In genomic region chr11:77075425-77075905, GRCh38 we compare ENCODE assay signal across 1 cellular context.
TF ChIP-seq lines count a peak whose summit lies in the region.

No MANE protein-coding gene starts in this region.

TF ChIP-seq in HepG2, 621 proteins besides CTCF, POLR2A, EP300 and RAD21:
- TF ChIP-seq PAF1 (CRISPR knock-in tag; IDR thresholded peaks at IDR 0.05) (no peak), TFAP4 (IDR thresholded peaks at IDR 0.05; ENCODE audit: borderline replicate concordance, low read depth) (peak; percentile 40; the same call in 1 of the 2 replicates), TBX2 (CRISPR knock-in tag; IDR thresholded peaks at IDR 0.05; ENCODE audit: borderline replicate concordance) (0 out of 2 replicates have a peak, but pooled peaks have one; percentile 6), DBP (CRISPR knock-in tag; IDR thresholded peaks at IDR 0.05; ENCODE audit: not compliant biosample characterization) (no peak), MIER2 (CRISPR knock-in tag; IDR thresholded peaks at IDR 0.05) (no peak), SIX4 (CRISPR knock-in tag; IDR thresholded peaks at IDR 0.05) (no peak), TBL1XR1 (IDR thresholded peaks at IDR 0.05; ENCODE audit: borderline replicate concordance, low read length, partially characterized antibody) (no peak), ZNF800 (CRISPR knock-in tag; IDR thresholded peaks at IDR 0.05) (no peak), ZNF768 (CRISPR knock-in tag; IDR thresholded peaks at IDR 0.05) (peak; percentile 85), SALL1 (CRISPR knock-in tag; IDR thresholded peaks at IDR 0.05) (no peak)
- TF ChIP-seq, protein P1, sequence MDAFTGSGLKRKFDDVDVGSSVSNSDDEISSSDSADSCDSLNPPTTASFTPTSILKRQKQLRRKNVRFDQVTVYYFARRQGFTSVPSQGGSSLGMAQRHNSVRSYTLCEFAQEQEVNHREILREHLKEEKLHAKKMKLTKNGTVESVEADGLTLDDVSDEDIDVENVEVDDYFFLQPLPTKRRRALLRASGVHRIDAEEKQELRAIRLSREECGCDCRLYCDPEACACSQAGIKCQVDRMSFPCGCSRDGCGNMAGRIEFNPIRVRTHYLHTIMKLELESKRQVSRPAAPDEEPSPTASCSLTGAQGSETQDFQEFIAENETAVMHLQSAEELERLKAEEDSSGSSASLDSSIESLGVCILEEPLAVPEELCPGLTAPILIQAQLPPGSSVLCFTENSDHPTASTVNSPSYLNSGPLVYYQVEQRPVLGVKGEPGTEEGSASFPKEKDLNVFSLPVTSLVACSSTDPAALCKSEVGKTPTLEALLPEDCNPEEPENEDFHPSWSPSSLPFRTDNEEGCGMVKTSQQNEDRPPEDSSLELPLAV (CRISPR knock-in tag; conservative IDR thresholded peaks at IDR 0.05; ENCODE audit: low read depth) = no peak
TF ChIP-seq in HepG2: peak in this region for 3.
